Comparison of ENCODE assay signal across 8 cellular contexts in genomic region chr11:122796128-122796717, GRCh38.
DNase-seq lines count a peak whose midpoint lies in the region; ATAC-seq and TF ChIP-seq lines count a peak whose summit lies in the region.

No MANE protein-coding gene starts in this region.

- in situ Hi-C loops in ACHN (cut with HindIII; ENCODE audit: low pct_ligation_motif_present, low pct_unique_long_range_greater_than_20kb, low sequenced_read_pairs) = no loop called here

- no peak overlapping the region for H3K27ac ChIP-seq in HL-60 (replicated peaks)

- peak; percentile 75 for ATAC-seq in GM18867 (IDR thresholded peaks at IDR 0.05; ENCODE audit: unreplicated experiment)

- peak; percentile 28 for DNase-seq in ACHN
- peak in 1 of 2 experiments; percentile 35 for DNase-seq in HL-60 (ENCODE audit: low read depth in 1 of 2, low spot score in 1 of 2)
- DNase-seq in T-helper 9 cell = peak; percentile 49
- peak; percentile 53 for DNase-seq in astrocyte of the hippocampus (ENCODE audit: low read depth, low spot score)
- peak; percentile 37 for DNase-seq in kidney tubule cell (ENCODE audit: low spot score)
- peak; percentile 54 for DNase-seq in stimulated activated CD8-positive, alpha-beta memory T cell treated with anti-CD3 and anti-CD28 coated beads, Interleukin-15, amount 100 ng/mL, for 24 hours (ENCODE audit: low read depth)
- no peak for DNase-seq in amygdala (lab: John Stamatoyannopoulos, UW)

- no peaks in the 10 kb centered on the region for H3K27me3 ChIP-seq in HL-60 (ENCODE audit: insufficient read depth, poor library complexity, severe bottlenecking)

- no peak overlapping the region for H3K4me3 ChIP-seq in HL-60 (replicated peaks; ENCODE audit: insufficient read depth, low read length)

- peak; percentile 86 for TF ChIP-seq CTCF in HL-60 (IDR thresholded peaks at IDR 0.05; ENCODE audit: insufficient read depth, low read length)

Comparison
In these comparisons a context has a peak if more than half of its experiments do, and no peak if none do; other contexts are left out.
1. DNase-seq: peak in ACHN (single experiment), T-helper 9 cell (single experiment), astrocyte of the hippocampus (single experiment), kidney tubule cell (single experiment) and stimulated activated CD8-positive, alpha-beta memory T cell treated with anti-CD3 and anti-CD28 coated beads, Interleukin-15, amount 100 ng/mL, for 24 hours (single experiment); none in amygdala (0 of 56).